ENCODE assay signal across 8 cellular contexts in genomic region chr2:181104512-181105121, GRCh38.
DNase-seq lines count a peak whose midpoint lies in the region; ATAC-seq and TF ChIP-seq lines count a peak whose summit lies in the region.

No MANE protein-coding gene starts in this region.

- ATAC-seq in HG03354 (IDR thresholded peaks at IDR 0.05; ENCODE audit: poor library complexity, severe bottlenecking, unreplicated experiment) = no peak

- TF ChIP-seq CTCF in cardiac fibroblast (IDR thresholded peaks at IDR 0.05; ENCODE audit: low read depth, low read length) = peak; percentile 79

- H3K4me3 ChIP-seq in cardiac fibroblast (replicated peaks in 1 of 2; ENCODE audit: low read depth in 2 of 2, low read length in 2 of 2) = no peak overlapping the region

- DNase-seq in NCI-H2081 (lab: John Stamatoyannopoulos, UW) (peak; percentile 48 to 58), NCI-H2081 treated with DMSO at 0.1 percent for 48 hours (lab: John Stamatoyannopoulos, UW) (no peak), HuH-7.5 (ENCODE audit: low spot score) (peak; percentile 6), OCI-M1 (lab: John Stamatoyannopoulos, UW) (peak; percentile 82), cardiac fibroblast (ENCODE audit: low read depth in 2 of 2) (peak; percentile 80 to 87), lung microvascular endothelial cell (ENCODE audit: low read depth in 2 of 2) (peak; percentile 45 to 60), GM19240 (ENCODE audit: insufficient read length, low spot score) (no peak)

Comparison
In these comparisons a context has a peak if more than half of its experiments do, and no peak if none do; other contexts are left out.
1. DNase-seq: peak in NCI-H2081 (2 of 2), HuH-7.5 (single experiment), OCI-M1 (single experiment), cardiac fibroblast (2 of 2) and lung microvascular endothelial cell (2 of 2); none in NCI-H2081 treated with DMSO at 0.1 percent for 48 hours (single experiment) and GM19240 (single experiment).